Comparison of ENCODE assay signal across 14 cellular contexts in the genomic region with DNA sequence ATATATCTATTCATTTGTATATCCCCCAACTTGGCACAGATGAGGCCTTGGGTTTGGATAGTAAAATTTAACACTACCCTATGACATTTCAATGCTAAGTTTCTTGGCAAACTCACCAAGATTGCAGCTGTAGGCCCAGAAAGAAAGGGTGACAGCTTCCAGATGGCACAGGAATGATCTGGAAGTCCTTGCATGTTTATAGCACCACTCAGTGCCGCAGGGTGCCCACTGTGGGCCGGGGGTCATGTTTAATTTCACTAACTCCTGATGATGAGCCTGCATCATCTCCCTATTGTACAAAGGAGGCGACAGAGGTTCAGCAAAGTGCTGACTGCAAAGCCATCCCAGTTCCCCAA.
A peak's percentile ranks its signal among the peaks of the same experiment; 100 is the strongest.
DNase-seq lines count a peak whose midpoint lies in the region; TF ChIP-seq lines count a peak whose summit lies in the region.
"Had no signal": no experiment of that assay in that cellular context is flagged by ENCODE, and none has a peak within 500 bp of the region (broad histone marks: within the 10 kb centered on the region; RNA-seq: fewer than 3 reads in every experiment).

No MANE protein-coding gene starts in this region.

- H3K9me3 ChIP-seq in OCI-LY7 (ENCODE audit: low read length) (no peaks in the 10 kb centered on the region), parathyroid adenoma (ENCODE audit: control insufficient read depth, low read length) (no peaks in the 10 kb centered on the region)

- H3K4me2 ChIP-seq in OCI-LY7 (ENCODE audit: low read length) (peak overlapping the region; percentile 67), parathyroid adenoma (ENCODE audit: low read length) (peak overlapping the region; percentile 15)

- H3K4me3 ChIP-seq in AG10803 (ENCODE audit: low read length) (no peak overlapping the region), OCI-LY7 (ENCODE audit: low read depth, low read length, poor library complexity, severe bottlenecking) (peak overlapping the region; percentile 1), parathyroid adenoma (ENCODE audit: low read depth, low read length) (no peak overlapping the region)

- H4K20me1 ChIP-seq in OCI-LY7 (ENCODE audit: insufficient read depth, low read length) = no peaks in the 10 kb centered on the region

- intact Hi-C loops in OCI-LY7 (cut with micrococcal nuclease; ENCODE audit: unreplicated experiment) = loop anchor here (5.0 kb wide), 1 partner anchor 92 kb away; no protein-coding TSS in a partner anchor

- H3K79me2 ChIP-seq in OCI-LY7 (ENCODE audit: insufficient read depth, low read depth, low read length) (peaks cover 24% of the 10 kb centered on the region; the same call in 1 of the 2 replicates), parathyroid adenoma (no peaks in the 10 kb centered on the region)

- H3K27me3 ChIP-seq in parathyroid adenoma (ENCODE audit: control insufficient read depth, insufficient read depth, low read length) = no peaks in the 10 kb centered on the region

- DNase-seq in AG10803 (ENCODE audit: low read depth) (peak; percentile 62), OCI-LY7 (ENCODE audit: low spot score) (no peak), fibroblast of peridontal ligament (ENCODE audit: extremely low read depth) (peak; percentile 52), dermis blood vessel endothelial cell (no peak), AG08396 (ENCODE audit: low spot score) (no peak), NOMO-1 treated with DMSO at 0.1 percent for 48 hours (lab: John Stamatoyannopoulos, UW; ENCODE audit: unreplicated experiment) (no peak), KBM-7 (no peak)
- DNase-seq: AML-193; amniotic stem cell; GOT3; immature natural killer cell; NCI-H2081; stimulated activated CD4-positive, alpha-beta T cell treated with anti-CD3 and anti-CD28 coated beads, Interleukin-1b, Interleukin-23, amount 100 ng/mL, for 48 hours had no signal

- no peak overlapping the region for H3K9ac ChIP-seq in parathyroid adenoma

- H3K9me2 ChIP-seq in OCI-LY7 (ENCODE audit: insufficient read depth, low read length) = no peaks in the 10 kb centered on the region

- peak; percentile 35 for TF ChIP-seq CTCF in AG10803 (conservative IDR thresholded peaks at IDR 0.05; ENCODE audit: low read length)
- peak; percentile 49; the same call in 1 of the 2 replicates for TF ChIP-seq CTCF in OCI-LY7 (conservative IDR thresholded peaks at IDR 0.05; ENCODE audit: low read length)
- TF ChIP-seq CTCF in parathyroid adenoma (IDR thresholded peaks at IDR 0.05) = peak; percentile 9

- no peak overlapping the region for H2AFZ ChIP-seq in OCI-LY7 (ENCODE audit: low read length)
- H2AFZ ChIP-seq in parathyroid adenoma = peak overlapping the region; percentile 14

- H3K4me1 ChIP-seq in OCI-LY7 (ENCODE audit: insufficient read depth, low read length, poor library complexity, severe bottlenecking) = peaks cover 63% of the 10 kb centered on the region
- peaks cover 25% of the 10 kb centered on the region for H3K4me1 ChIP-seq in parathyroid adenoma

- BruUV-seq in OCI-LY7 (replicated peaks; lab: Mats Ljungman, UMichigan) = no TSS peak

- H3K27ac ChIP-seq in OCI-LY7 (ENCODE audit: low read depth, low read length, poor library complexity, severe bottlenecking) (peak overlapping the region; percentile 99), parathyroid adenoma (peak overlapping the region; percentile 79)

- POLR2A ChIA-PET in OCI-LY7 (lab: Charles Lee) = interaction anchor here (0.9 to 1.6 kb wide), 4 partner anchors 12 to 163 kb away, joined by 3 to 7 read pairs (median 4); no protein-coding TSS in a partner anchor

- CTCF ChIA-PET in OCI-LY7 (lab: Charles Lee; ENCODE audit: unreplicated experiment) = no interaction called here

- H3K36me3 ChIP-seq in OCI-LY7 (ENCODE audit: insufficient read depth, low read length) (no peaks in the 10 kb centered on the region), parathyroid adenoma (ENCODE audit: control insufficient read depth, insufficient read depth, low read length) (no peaks in the 10 kb centered on the region)

- in situ Hi-C loops in KBM-7 (cut with MboI; ENCODE audit: low pct_unique_long_range_greater_than_20kb, low sequenced_read_pairs) = loop anchor here (25.0 kb wide), 1 partner anchor 158 kb away; a partner anchor contains a TSS

Comparison
In these comparisons a context has a peak if more than half of its experiments do, and no peak if none do; other contexts are left out.
1. DNase-seq: peak in AG10803 (single experiment) and fibroblast of peridontal ligament (single experiment); none in OCI-LY7 (single experiment), dermis blood vessel endothelial cell (single experiment), AG08396 (single experiment), NOMO-1 treated with DMSO at 0.1 percent for 48 hours (single experiment) and KBM-7 (single experiment).
2. Peak in every context shown above with its lines, with median percentiles within 50 percentile points of each other: CTCF ChIP-seq.